ENCODE assay signal across 30 cellular contexts in genomic region chr10:80449545-80449944, GRCh38. TPM values are rescaled to one million over a fixed set of nuclear protein-coding genes. Genes with fewer than 3 reads are reported as not detected.
DNase-seq lines count a peak whose midpoint lies in the region; ATAC-seq and TF ChIP-seq lines count a peak whose summit lies in the region.
"Had no signal": no experiment of that assay in that cellular context is flagged by ENCODE, and none has a peak within 500 bp of the region (broad histone marks: within the 10 kb centered on the region; RNA-seq: fewer than 3 reads in every experiment).

No MANE protein-coding gene starts in this region.

- H3K4me1 Mint-ChIP-seq in CD14-positive monocyte: peaks cover 40% of the 10 kb centered on the region
- H3K4me1 Mint-ChIP-seq in Caco-2 (ENCODE audit: low read depth, unreplicated experiment): peaks cover 40% of the 10 kb centered on the region
- peaks cover 46% of the 10 kb centered on the region for H3K4me1 Mint-ChIP-seq in dendritic cell treated with granulocyte-macrophage colony-stimulating factor and Interleukin-4, amounts not matched to agents 40 ng/mL and 50 ng/mL, for 4 days (ENCODE audit: low read depth)
- peaks cover 23% of the 10 kb centered on the region for H3K4me1 Mint-ChIP-seq in progenitor cell of endocrine pancreas (ENCODE audit: low read depth)

- H3K9me3 ChIP-seq in Caco-2 (no peaks in the 10 kb centered on the region), suprapubic skin (no peaks in the 10 kb centered on the region)
- H3K9me3 ChIP-seq: gastroesophageal sphincter, ovary, thoracic aorta, vagina had no signal

- no peak for TF ChIP-seq POLR2A in suprapubic skin (IDR thresholded peaks at IDR 0.05)

- no peaks in the 10 kb centered on the region for H3K36me3 Mint-ChIP-seq in CD14-positive monocyte
- H3K36me3 Mint-ChIP-seq in Caco-2 (ENCODE audit: insufficient read depth, unreplicated experiment): peaks cover 11% of the 10 kb centered on the region
- H3K36me3 Mint-ChIP-seq in dendritic cell treated with granulocyte-macrophage colony-stimulating factor and Interleukin-4, amounts not matched to agents 40 ng/mL and 50 ng/mL, for 4 days (ENCODE audit: low read depth): no peaks in the 10 kb centered on the region
- no peaks in the 10 kb centered on the region for H3K36me3 Mint-ChIP-seq in progenitor cell of endocrine pancreas (ENCODE audit: insufficient read depth)

- DNase-seq in CD14-positive monocyte (ENCODE audit: low spot score) (peak; percentile 12), Caco-2 (peak; percentile 59 to 70), progenitor cell of endocrine pancreas (ENCODE audit: low spot score, unreplicated experiment) (no peak), suprapubic skin (ENCODE audit: low spot score in 2 of 2) (no peak), GOT3 (lab: John Stamatoyannopoulos, UW) (no peak)
- DNase-seq: activated B cell treated with CpG ODN at 0.5 μM for 24 hours; activated CD4-positive, alpha-beta T cell treated with anti-CD3 and anti-CD28 coated beads, Interleukin-2, amount 50 U/mL, for 1 hour; activated naive CD4-positive, alpha-beta T cell treated with Interleukin-2 at 50 U/mL for 16 hours; amygdala; brain microvascular endothelial cell; C1 segment of cervical spinal cord; cerebellar nuclear complex; DMS 273 treated with DMSO at 0.1 percent for 48 hours; hippocampal formation; KBM-7; mammary epithelial cell; NCI-H1105; NCI-H187; NCI-H2171 treated with DMSO at 0.1 percent for 48 hours; NCI-H510A; ovary; retina; stimulated activated naive CD4-positive, alpha-beta T cell treated with Interleukin-2 at 50 U/mL for 16 hours; T-helper 1 cell had no signal

- H3K4me3 Mint-ChIP-seq in CD14-positive monocyte (no peak overlapping the region), Caco-2 (ENCODE audit: unreplicated experiment) (no peak overlapping the region), progenitor cell of endocrine pancreas (ENCODE audit: low read depth) (no peak overlapping the region)
- H3K4me3 Mint-ChIP-seq in dendritic cell treated with granulocyte-macrophage colony-stimulating factor and Interleukin-4, amounts not matched to agents 40 ng/mL and 50 ng/mL, for 4 days: no peak overlapping the region
- H3K4me3 Mint-ChIP-seq: activated B cell treated with CpG ODN at 0.5 μM for 24 hours had no signal

- H3K9me3 Mint-ChIP-seq in CD14-positive monocyte (peaks cover 0 to 2% (median 0%) of the 10 kb centered on the region in 7 donors), Caco-2 (ENCODE audit: unreplicated experiment) (no peaks in the 10 kb centered on the region), progenitor cell of endocrine pancreas (ENCODE audit: low read depth) (no peaks in the 10 kb centered on the region)
- no peaks in the 10 kb centered on the region for H3K9me3 Mint-ChIP-seq in dendritic cell treated with granulocyte-macrophage colony-stimulating factor and Interleukin-4, amounts not matched to agents 40 ng/mL and 50 ng/mL, for 4 days
- H3K9me3 Mint-ChIP-seq: activated B cell treated with CpG ODN at 0.5 μM for 24 hours had no signal

- TF ChIP-seq CTCF in CD14-positive monocyte (IDR thresholded peaks at IDR 0.05) (no peak), Caco-2 (IDR thresholded peaks at IDR 0.05; ENCODE audit: insufficient read depth in 1 of 2, low read depth in 1 of 2, low read length in 1 of 2, severe bottlenecking in 1 of 2, unreplicated experiment in 1 of 2) (peak in 1 of 2 experiments; percentile 23), progenitor cell of endocrine pancreas (IDR thresholded peaks at IDR 0.05; ENCODE audit: unreplicated experiment) (no peak), suprapubic skin (IDR thresholded peaks at IDR 0.05) (no peak)

- 85% methylated on average over 2 of the region's 2 CpGs for WGBS in suprapubic skin

- peaks cover 0 to 2% (median 0%) of the 10 kb centered on the region in 3 donors for H3K27me3 Mint-ChIP-seq in CD14-positive monocyte (ENCODE audit: low read depth in 3 of 3)
- H3K27me3 Mint-ChIP-seq in Caco-2 (ENCODE audit: insufficient read depth, unreplicated experiment): no peaks in the 10 kb centered on the region
- peaks cover 1% of the 10 kb centered on the region for H3K27me3 Mint-ChIP-seq in dendritic cell treated with granulocyte-macrophage colony-stimulating factor and Interleukin-4, amounts not matched to agents 40 ng/mL and 50 ng/mL, for 4 days
- no peaks in the 10 kb centered on the region for H3K27me3 Mint-ChIP-seq in progenitor cell of endocrine pancreas
- H3K27me3 Mint-ChIP-seq: activated B cell treated with CpG ODN at 0.5 μM for 24 hours had no signal

- no peaks in the 10 kb centered on the region for H3K36me3 ChIP-seq in Caco-2 (ENCODE audit: control insufficient read depth, insufficient read depth, low read length)
- H3K36me3 ChIP-seq in suprapubic skin: no peaks in the 10 kb centered on the region
- H3K36me3 ChIP-seq: brain microvascular endothelial cell, gastroesophageal sphincter, ovary, thoracic aorta, vagina had no signal

- POLR2A ChIA-PET in Caco-2 (lab: Charles Lee): interaction anchor here (0.5 to 1.4 kb wide), 4 partner anchors 47 to 56 kb away, joined by 3 to 6 read pairs (median 3); no protein-coding TSS in a partner anchor

- intact Hi-C loops in CD14-positive monocyte (cut with micrococcal nuclease): loop anchor here in 1 of 2 donors (5.0 to 10.0 kb wide), 2 partner anchors 78 to 475 kb away; no protein-coding TSS in a partner anchor
- intact Hi-C loops in Caco-2 (cut with micrococcal nuclease; ENCODE audit: unreplicated experiment): loop anchor here (1.0 kb wide), 2 partner anchors 57 to 166 kb away; no protein-coding TSS in a partner anchor
- intact Hi-C loops in dendritic cell treated with granulocyte-macrophage colony-stimulating factor and Interleukin-4, amounts not matched to agents 40 ng/mL and 50 ng/mL, for 4 days (cut with micrococcal nuclease): no loop called here

- no peak for TF ChIP-seq EP300 in suprapubic skin (IDR thresholded peaks at IDR 0.05)

- CTCF ChIA-PET in Caco-2 (lab: Charles Lee): interaction anchor here (0.9 to 4.6 kb wide), 5 partner anchors 11 to 215 kb away, joined by 3 to 41 read pairs (median 4); partner anchors contain the start of gene PRXL2A

- H3K27ac Mint-ChIP-seq in CD14-positive monocyte (peak overlapping the region in 5 of 7 donors; percentile 69 to 91 (median 82)), Caco-2 (ENCODE audit: unreplicated experiment) (peak overlapping the region; percentile 55), progenitor cell of endocrine pancreas (peak overlapping the region; percentile 51)
- H3K27ac Mint-ChIP-seq in dendritic cell treated with granulocyte-macrophage colony-stimulating factor and Interleukin-4, amounts not matched to agents 40 ng/mL and 50 ng/mL, for 4 days: peak overlapping the region; percentile 80
- H3K27ac Mint-ChIP-seq: activated B cell treated with CpG ODN at 0.5 μM for 24 hours had no signal

- H3K4me1 ChIP-seq in Caco-2 (peaks cover 61% of the 10 kb centered on the region), suprapubic skin (peaks cover 23% of the 10 kb centered on the region)

- BruUV-seq in Caco-2 (replicated peaks; lab: Mats Ljungman, UMichigan): no TSS peak

- no peak overlapping the region for H3K27ac ChIP-seq in suprapubic skin
- H3K27ac ChIP-seq: brain microvascular endothelial cell, gastroesophageal sphincter, ovary, skin epidermis, thoracic aorta, vagina had no signal

- no peak overlapping the region for H3K4me3 ChIP-seq in Caco-2 (ENCODE audit: low read depth, low read length)
- H3K4me3 ChIP-seq in suprapubic skin: no peak overlapping the region
- H3K4me3 ChIP-seq: gastroesophageal sphincter, ovary, skin epidermis, thoracic aorta, vagina had no signal

- no peaks in the 10 kb centered on the region for H3K27me3 ChIP-seq in Caco-2 (replicated peaks; ENCODE audit: control insufficient read depth, insufficient read depth, low read length)
- no peaks in the 10 kb centered on the region for H3K27me3 ChIP-seq in suprapubic skin
- H3K27me3 ChIP-seq: brain microvascular endothelial cell, gastroesophageal sphincter, ovary, vagina had no signal

- no peak for ATAC-seq in HG03045 (IDR thresholded peaks at IDR 0.05; ENCODE audit: unreplicated experiment)
- ATAC-seq: gastroesophageal sphincter had no signal

RNA-seq across cellular contexts. Expression of gene TSPAN14, which starts 4.6 kb away (rescaled TPM):
- polyA plus RNA-seq in CD14-positive monocyte: 100 to 1,000 TPM; 123 to 160 TPM
- 138 and 140 TPM in 2 replicates for total RNA-seq in Caco-2 (2022)
- 126 TPM in 2 replicates for total RNA-seq in progenitor cell of endocrine pancreas
- total RNA-seq in suprapubic skin: 100 to 1,000 TPM in 3 of 4 donors, 10 to 100 TPM in 1; 99.7 to 145 (median 122) TPM

RNA-seq across cellular contexts. Expression of gene PRXL2A, which starts 41.2 kb away (rescaled TPM):
- 1 to 10 TPM; 3.4 to 4.1 TPM for polyA plus RNA-seq in CD14-positive monocyte
- total RNA-seq in Caco-2 (2022): 82.0 and 88.6 TPM in 2 replicates
- total RNA-seq in progenitor cell of endocrine pancreas: 132 and 137 TPM in 2 replicates
- 100 to 1,000 TPM in 3 of 4 donors, 10 to 100 TPM in 1; 91.0 to 106 (median 105) TPM for total RNA-seq in suprapubic skin

Comparison
In these comparisons a context has a peak if more than half of its experiments do, and no peak if none do; other contexts are left out.
1. DNase-seq: peak in CD14-positive monocyte (single experiment) and Caco-2 (2 of 2); none in progenitor cell of endocrine pancreas (single experiment), suprapubic skin (0 of 2) and GOT3 (single experiment).
2. Peak in every context shown above with its lines, with median percentiles within 50 percentile points of each other: H3K27ac Mint-ChIP-seq.